Comparison of ENCODE assay signal across 10 cellular contexts in the genomic region with DNA sequence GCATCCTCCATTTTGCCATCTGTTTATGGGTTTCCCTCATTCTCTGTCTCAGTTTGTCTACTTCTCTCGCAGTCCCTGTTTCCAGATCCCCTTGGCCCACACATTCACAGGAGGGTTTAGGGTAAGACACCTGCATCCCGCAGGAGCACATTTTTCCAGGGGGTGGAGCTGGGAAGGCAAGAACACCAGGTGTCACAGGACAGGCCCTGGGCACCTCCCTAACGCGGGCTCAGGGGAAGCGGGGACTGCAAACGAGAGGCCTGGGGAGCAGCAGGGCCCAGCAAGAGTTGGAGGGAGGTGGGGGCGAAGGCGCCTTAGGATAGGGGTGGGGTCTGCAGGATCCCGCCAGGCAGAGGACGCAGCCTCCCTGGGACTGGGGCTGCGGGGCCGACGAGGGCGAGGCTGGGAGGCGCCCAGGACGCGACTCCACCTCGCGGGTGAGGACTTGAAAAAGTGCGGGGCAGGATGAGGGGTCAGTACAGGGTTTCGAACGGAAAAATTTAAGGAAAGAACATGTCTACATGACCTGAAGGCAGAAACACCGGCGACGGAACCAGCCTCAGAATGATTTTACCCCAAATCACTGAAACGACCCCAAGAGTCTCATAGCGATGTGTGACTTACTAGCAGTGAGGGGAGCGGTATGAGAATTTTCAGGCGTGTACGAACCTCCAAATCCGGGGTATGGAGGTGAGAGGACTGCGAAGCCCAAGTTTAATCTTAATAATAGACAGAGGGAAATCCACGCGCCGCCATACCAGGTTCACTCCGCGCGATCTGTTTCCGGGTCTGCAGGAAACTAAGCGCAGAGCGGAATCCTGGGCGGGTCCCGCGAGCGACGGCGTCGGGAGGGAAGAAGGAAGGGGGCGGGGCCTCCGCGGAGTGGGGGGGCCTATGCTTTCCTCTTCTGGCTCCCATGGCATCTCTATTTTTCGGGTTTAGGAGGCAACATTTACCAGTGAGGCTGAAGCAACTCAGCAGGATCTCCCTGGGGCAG. TPM values are rescaled to one million over a fixed set of nuclear protein-coding genes. Genes with fewer than 3 reads are reported as not detected.
DNase-seq lines count a peak whose midpoint lies in the region; ATAC-seq and TF ChIP-seq lines count a peak whose summit lies in the region.
"Had no signal": no experiment of that assay in that cellular context is flagged by ENCODE, and none has a peak within 500 bp of the region (broad histone marks: within the 10 kb centered on the region; RNA-seq: fewer than 3 reads in every experiment).

No MANE protein-coding gene starts in this region.

- no peak overlapping the region for H2BK12ac ChIP-seq in H9 (ENCODE audit: insufficient read length, low read depth, low read length)

- no peak overlapping the region for H4K8ac ChIP-seq in H9 (replicated peaks; ENCODE audit: insufficient read length, low read depth, low read length)

- peak overlapping the region; percentile 75 to 76 for H3K4me3 Mint-ChIP-seq in H9
- H3K4me3 Mint-ChIP-seq in T-helper 17 cell, result no peak overlapping the region
- H3K4me3 Mint-ChIP-seq: central memory CD8-positive, alpha-beta T cell had no signal

- intact Hi-C loops in sciatic nerve (cut with DNase I), result no loop called here

- H3K23ac ChIP-seq in H9 (ENCODE audit: insufficient read length, low read depth, low read length), result no peak overlapping the region

- no peak overlapping the region for H3T11ph ChIP-seq in H9 (ENCODE audit: low read length)

- H3K4me2 ChIP-seq in H9 (ENCODE audit: insufficient read depth, insufficient read length, low read length), result no peak overlapping the region

- H3K79me2 ChIP-seq in H9 (ENCODE audit: insufficient read depth, low read length), result no peaks in the 10 kb centered on the region

- no peak overlapping the region for H2BK120ac ChIP-seq in H9 (ENCODE audit: low read depth, low read length, poor library complexity, severe bottlenecking)

- peaks cover 4 to 5% of the 10 kb centered on the region in 2 experiments; a peak in 3 of 4 replicates for H3K4me1 Mint-ChIP-seq in H9
- no peaks in the 10 kb centered on the region for H3K4me1 Mint-ChIP-seq in T-helper 17 cell
- H3K4me1 Mint-ChIP-seq: central memory CD8-positive, alpha-beta T cell had no signal

- WGBS in H9 (ENCODE audit: extremely low coverage, insufficient read length, low lambda C conversion rate), result no CpG with 5 or more reads among the region's 52 CpGs

- H3K27me3 ChIP-seq in H9 (ENCODE audit: insufficient read depth, low read length), result no peaks in the 10 kb centered on the region
- no peaks in the 10 kb centered on the region for H3K27me3 ChIP-seq in right atrium auricular region

- H2BK5ac ChIP-seq in H9 (ENCODE audit: insufficient read length, low read length), result no peak overlapping the region

- H3K36me3 Mint-ChIP-seq in H9 (ENCODE audit: insufficient read depth in 1 of 3, low read depth in 3 of 3) (no peaks in the 10 kb centered on the region), T-helper 17 cell (ENCODE audit: low read depth) (peaks cover 2% of the 10 kb centered on the region)

- H3K4ac ChIP-seq in H9 (ENCODE audit: low read depth, low read length), result no peak overlapping the region

- H3K9ac ChIP-seq in H9 (ENCODE audit: extremely low read depth, insufficient read length, low read length), result no peak overlapping the region

- no peak overlapping the region for H3K14ac ChIP-seq in H9 (ENCODE audit: insufficient read depth, low read length)

- no peak overlapping the region for H2BK15ac ChIP-seq in H9 (ENCODE audit: low read depth, low read length)

- no peaks in the 10 kb centered on the region for H3K9me3 ChIP-seq in H9 (ENCODE audit: control insufficient read depth, low read depth, low read length)
- peaks cover 5 to 26% of the 10 kb centered on the region in 2 donors for H3K9me3 ChIP-seq in right atrium auricular region
- peaks cover 8% of the 10 kb centered on the region for H3K9me3 ChIP-seq in T-helper 17 cell (ENCODE audit: control insufficient read depth, low read length, poor library complexity, severe bottlenecking)

- H3K27ac Mint-ChIP-seq in H9 (peak overlapping the region in 2 of 3 experiments; percentile 2 to 17; a peak in 1 of 7 replicates), T-helper 17 cell (no peak overlapping the region)

- H2AK5ac ChIP-seq in H9 (ENCODE audit: insufficient read length, low read length), result no peak overlapping the region

- no peak overlapping the region for H3K27ac ChIP-seq in H9 (ENCODE audit: insufficient read length, low read depth, low read length)
- H3K27ac ChIP-seq in right atrium auricular region, result no peak overlapping the region

- H3K4me1 ChIP-seq in H9 (ENCODE audit: insufficient read depth, low read length) (no peaks in the 10 kb centered on the region), right atrium auricular region (no peaks in the 10 kb centered on the region)

- H3K36me3 ChIP-seq in right atrium auricular region, result no peaks in the 10 kb centered on the region

- no peak overlapping the region for H3K56ac ChIP-seq in H9 (ENCODE audit: insufficient read length, low read depth, low read length)

- peaks cover 5% of the 10 kb centered on the region for H3K23me2 ChIP-seq in H9 (ENCODE audit: insufficient read length, low read depth, low read length, poor library complexity, severe bottlenecking)

- no peak overlapping the region for H2BK20ac ChIP-seq in H9 (ENCODE audit: low read depth, low read length, poor library complexity, severe bottlenecking)

- peak overlapping the region; percentile 1 to 32 for H3K4me3 ChIP-seq in right atrium auricular region

- peaks cover 13% of the 10 kb centered on the region for H3K27me3 Mint-ChIP-seq in H9 (ENCODE audit: low read depth)
- H3K27me3 Mint-ChIP-seq in T-helper 17 cell, result no peaks in the 10 kb centered on the region

- no peak overlapping the region for H4K5ac ChIP-seq in H9 (ENCODE audit: insufficient read length, low read depth, low read length)

- no peak overlapping the region for H3K18ac ChIP-seq in H9 (ENCODE audit: insufficient read length, low read depth, low read length)

- ATAC-seq in sciatic nerve (no peak), HG02623 (IDR thresholded peaks at IDR 0.05; ENCODE audit: unreplicated experiment) (no peak), T-helper 17 cell (no peak)

- TF ChIP-seq CTCF in H9 (conservative IDR thresholded peaks at IDR 0.05) (no peak), right atrium auricular region (IDR thresholded peaks at IDR 0.05) (no peak)

- peaks cover 0 to 8% of the 10 kb centered on the region in 2 experiments; a peak in 3 of 5 replicates for H3K9me3 Mint-ChIP-seq in H9

- DNase-seq in H9, result peak; percentile 58
- peak; percentile 2 for DNase-seq in activated gamma-delta T cell treated with anti-CD3 and anti-CD28 coated beads, Interleukin-2, amount 50 U/mL, for 16 hours (ENCODE audit: low read depth)
- DNase-seq in right atrium auricular region (ENCODE audit: low spot score), result no peak
- DNase-seq in sciatic nerve (ENCODE audit: low spot score), result peak; percentile 49
- no peak for DNase-seq in T-helper 17 cell
- no peak for DNase-seq in GF-D8 (lab: John Stamatoyannopoulos, UW)
- no peak for DNase-seq in SHP77 (lab: John Stamatoyannopoulos, UW)

- peak overlapping the region; percentile 88 for H2AFZ ChIP-seq in H9 (ENCODE audit: low read length)

- H4K20me1 ChIP-seq in H9 (ENCODE audit: control insufficient read depth, insufficient read depth, insufficient read length), result no peaks in the 10 kb centered on the region

- H4K91ac ChIP-seq in H9 (ENCODE audit: insufficient read length, low read depth, low read length), result no peak overlapping the region

- H3K79me1 ChIP-seq in H9 (ENCODE audit: insufficient read depth, low read depth, low read length, poor library complexity, severe bottlenecking), result no peaks in the 10 kb centered on the region

RNA-seq across cellular contexts. Expression of a gene that starts 7.1 kb away (rescaled TPM):
- total RNA-seq in H9 (2021) (not detected in 2 replicates), right atrium auricular region (not detected), sciatic nerve (not detected), T-helper 17 cell (not detected)
- total RNA-seq: urinary bladder had no signal

RNA-seq across cellular contexts. Expression of a gene that starts 23.7 kb away (rescaled TPM):
- total RNA-seq in H9 (2021) (not detected in 2 replicates), right atrium auricular region (not detected), sciatic nerve (not detected), T-helper 17 cell (not detected)
- total RNA-seq: urinary bladder had no signal

Comparison
In these comparisons a context has a peak if more than half of its experiments do, and no peak if none do; other contexts are left out.
1. DNase-seq: peak in H9 (single experiment), activated gamma-delta T cell treated with anti-CD3 and anti-CD28 coated beads, Interleukin-2, amount 50 U/mL, for 16 hours (single experiment) and sciatic nerve (single experiment); none in right atrium auricular region (single experiment), T-helper 17 cell (0 of 3), GF-D8 (single experiment) and SHP77 (0 of 2).